Comparison of ENCODE assay signal across 17 cellular contexts in the genomic region with DNA sequence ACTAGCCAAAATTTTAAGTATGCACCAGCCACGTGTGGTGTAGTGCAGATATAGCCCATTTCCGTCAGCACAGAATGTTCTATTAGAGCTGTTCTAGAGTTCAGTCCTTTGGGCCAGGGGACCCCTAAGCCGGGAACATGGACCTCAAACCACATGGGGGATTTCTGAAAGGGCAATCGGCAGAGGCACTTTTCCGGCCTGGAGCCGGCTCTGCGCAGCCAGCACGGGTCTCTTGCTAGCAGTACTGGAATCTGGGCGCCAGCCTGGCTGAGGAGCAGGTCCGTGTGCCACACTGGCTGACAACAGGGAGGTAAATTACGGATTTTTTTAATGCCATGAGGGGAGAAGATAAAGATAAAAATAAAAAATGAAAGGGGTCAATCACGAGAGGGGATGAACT.
A peak's percentile ranks its signal among the peaks of the same experiment; 100 is the strongest.
DNase-seq lines count a peak whose midpoint lies in the region; ATAC-seq and TF ChIP-seq lines count a peak whose summit lies in the region.
"Had no signal": no experiment of that assay in that cellular context is flagged by ENCODE, and none has a peak within 500 bp of the region (broad histone marks: within the 10 kb centered on the region; RNA-seq: fewer than 3 reads in every experiment).

No MANE protein-coding gene starts in this region.

- H3K4me3 ChIP-seq in right atrium auricular region = no peak overlapping the region
- H3K4me3 ChIP-seq in testis = no peak overlapping the region

- H3K4me1 ChIP-seq in right atrium auricular region (peaks cover 0 to 11% of the 10 kb centered on the region in 2 donors), testis (peaks cover 46% of the 10 kb centered on the region)

- DNase-seq in Right ventricle myocardium inferior (ENCODE audit: missing footprints) = peak; percentile 2
- no peak for DNase-seq in right atrium auricular region (ENCODE audit: low spot score)
- DNase-seq in WTC11 (ENCODE audit: low spot score) = no peak
- DNase-seq in memory B cell (ENCODE audit: low spot score in 2 of 2) = no peak
- peak; percentile 31 for DNase-seq in testis
- DNase-seq in NCI-H774 (lab: John Stamatoyannopoulos, UW) = no peak
- DNase-seq in SIG-M5 (lab: John Stamatoyannopoulos, UW) = no peak
- DNase-seq: ACHN; CD8-positive, alpha-beta T cell; DND-41; GDM1; HCEC 1CT; Kasumi-1; NCI-H1930; NCI-H510A treated with DMSO at 0.1 percent for 48 hours had no signal

- peaks cover 19% of the 10 kb centered on the region for H3K4me1 Mint-ChIP-seq in WTC11
- H3K4me1 Mint-ChIP-seq in memory B cell = peaks cover 20% of the 10 kb centered on the region

- peak overlapping the region; percentile 9 for H3K27ac Mint-ChIP-seq in WTC11
- H3K27ac Mint-ChIP-seq in memory B cell = peak overlapping the region; percentile 75
- H3K27ac Mint-ChIP-seq: B cell; CD8-positive, alpha-beta T cell had no signal

- H3K36me3 Mint-ChIP-seq in WTC11 = no peaks in the 10 kb centered on the region
- peaks cover 5% of the 10 kb centered on the region for H3K36me3 Mint-ChIP-seq in memory B cell

- H3K36me3 ChIP-seq in right atrium auricular region (no peaks in the 10 kb centered on the region), testis (ENCODE audit: low read depth, missing control alignments) (no peaks in the 10 kb centered on the region)

- no peak for TF ChIP-seq CTCF in right atrium auricular region (IDR thresholded peaks at IDR 0.05)
- no peak for TF ChIP-seq CTCF in WTC11 (IDR thresholded peaks at IDR 0.05)
- no peak for TF ChIP-seq CTCF in testis (IDR thresholded peaks at IDR 0.05)

- H3K9me3 ChIP-seq in right atrium auricular region = no peaks in the 10 kb centered on the region
- no peaks in the 10 kb centered on the region for H3K9me3 ChIP-seq in testis

- H3K4me3 Mint-ChIP-seq in WTC11 (no peak overlapping the region), memory B cell (no peak overlapping the region)
- H3K4me3 Mint-ChIP-seq: B cell; CD8-positive, alpha-beta T cell had no signal

- POLR2A ChIA-PET in WTC11 (lab: Charles Lee) = no interaction called here

- H3K27ac ChIP-seq in right atrium auricular region (no peak overlapping the region), testis (peak overlapping the region in 1 of 2 donors; percentile 69)

- no peaks in the 10 kb centered on the region for H3K27me3 Mint-ChIP-seq in WTC11 (ENCODE audit: low read depth)
- H3K27me3 Mint-ChIP-seq in memory B cell = no peaks in the 10 kb centered on the region
- H3K27me3 Mint-ChIP-seq: B cell had no signal

- intact Hi-C loops in Right ventricle myocardium inferior (cut with DNase I) (no loop called here), testis (cut with DNase I; ENCODE audit: low total_unique reads) (loop anchor here (5.0 kb wide), 1 partner anchor 958 kb away; no protein-coding TSS in a partner anchor)

- CTCF ChIA-PET in WTC11 (lab: Charles Lee) = interaction anchor here (1.0 to 3.9 kb wide), 14 partner anchors 10 to 628 kb away, joined by 3 to 53 read pairs (median 8); no protein-coding TSS in a partner anchor

- no peaks in the 10 kb centered on the region for H3K9me3 Mint-ChIP-seq in WTC11
- H3K9me3 Mint-ChIP-seq in memory B cell = no peaks in the 10 kb centered on the region
- H3K9me3 Mint-ChIP-seq: CD8-positive, alpha-beta T cell had no signal

- 71 to 75% methylated on average over 10 to 12 of the region's 12 CpGs for WGBS in testis, 2 donors

- ATAC-seq in Right ventricle myocardium inferior (no peak), WTC11 (no peak), memory B cell (ENCODE audit: low read depth) (no peak), GM21526 (IDR thresholded peaks at IDR 0.05; ENCODE audit: low FRiP score, unreplicated experiment) (no peak)
- ATAC-seq: CD8-positive, alpha-beta T cell had no signal

- H3K27me3 ChIP-seq in right atrium auricular region (no peaks in the 10 kb centered on the region), testis (no peaks in the 10 kb centered on the region)

- no peak for TF ChIP-seq POLR2A in testis (IDR thresholded peaks at IDR 0.05)

TF ChIP-seq in WTC11, 78 proteins besides CTCF, POLR2A, EP300 and RAD21:
- TF ChIP-seq, protein P1, sequence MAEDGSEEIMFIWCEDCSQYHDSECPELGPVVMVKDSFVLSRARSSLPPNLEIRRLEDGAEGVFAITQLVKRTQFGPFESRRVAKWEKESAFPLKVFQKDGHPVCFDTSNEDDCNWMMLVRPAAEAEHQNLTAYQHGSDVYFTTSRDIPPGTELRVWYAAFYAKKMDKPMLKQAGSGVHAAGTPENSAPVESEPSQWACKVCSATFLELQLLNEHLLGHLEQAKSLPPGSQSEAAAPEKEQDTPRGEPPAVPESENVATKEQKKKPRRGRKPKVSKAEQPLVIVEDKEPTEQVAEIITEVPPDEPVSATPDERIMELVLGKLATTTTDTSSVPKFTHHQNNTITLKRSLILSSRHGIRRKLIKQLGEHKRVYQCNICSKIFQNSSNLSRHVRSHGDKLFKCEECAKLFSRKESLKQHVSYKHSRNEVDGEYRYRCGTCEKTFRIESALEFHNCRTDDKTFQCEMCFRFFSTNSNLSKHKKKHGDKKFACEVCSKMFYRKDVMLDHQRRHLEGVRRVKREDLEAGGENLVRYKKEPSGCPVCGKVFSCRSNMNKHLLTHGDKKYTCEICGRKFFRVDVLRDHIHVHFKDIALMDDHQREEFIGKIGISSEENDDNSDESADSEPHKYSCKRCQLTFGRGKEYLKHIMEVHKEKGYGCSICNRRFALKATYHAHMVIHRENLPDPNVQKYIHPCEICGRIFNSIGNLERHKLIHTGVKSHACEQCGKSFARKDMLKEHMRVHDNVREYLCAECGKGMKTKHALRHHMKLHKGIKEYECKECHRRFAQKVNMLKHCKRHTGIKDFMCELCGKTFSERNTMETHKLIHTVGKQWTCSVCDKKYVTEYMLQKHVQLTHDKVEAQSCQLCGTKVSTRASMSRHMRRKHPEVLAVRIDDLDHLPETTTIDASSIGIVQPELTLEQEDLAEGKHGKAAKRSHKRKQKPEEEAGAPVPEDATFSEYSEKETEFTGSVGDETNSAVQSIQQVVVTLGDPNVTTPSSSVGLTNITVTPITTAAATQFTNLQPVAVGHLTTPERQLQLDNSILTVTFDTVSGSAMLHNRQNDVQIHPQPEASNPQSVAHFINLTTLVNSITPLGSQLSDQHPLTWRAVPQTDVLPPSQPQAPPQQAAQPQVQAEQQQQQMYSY (CRISPR knock-in tag; IDR thresholded peaks at IDR 0.05) = no peak
- no peak for TF ChIP-seq ZBTB21 (CRISPR knock-in tag; IDR thresholded peaks at IDR 0.05; ENCODE audit: borderline replicate concordance)
- TF ChIP-seq, protein P2, sequence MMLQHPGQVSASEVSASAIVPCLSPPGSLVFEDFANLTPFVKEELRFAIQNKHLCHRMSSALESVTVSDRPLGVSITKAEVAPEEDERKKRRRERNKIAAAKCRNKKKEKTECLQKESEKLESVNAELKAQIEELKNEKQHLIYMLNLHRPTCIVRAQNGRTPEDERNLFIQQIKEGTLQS (CRISPR knock-in tag; conservative IDR thresholded peaks at IDR 0.05) = no peak
- TF ChIP-seq NR3C1 (CRISPR knock-in tag; conservative IDR thresholded peaks at IDR 0.05; ENCODE audit: low read depth) = no peak
- TF ChIP-seq, protein P3, sequence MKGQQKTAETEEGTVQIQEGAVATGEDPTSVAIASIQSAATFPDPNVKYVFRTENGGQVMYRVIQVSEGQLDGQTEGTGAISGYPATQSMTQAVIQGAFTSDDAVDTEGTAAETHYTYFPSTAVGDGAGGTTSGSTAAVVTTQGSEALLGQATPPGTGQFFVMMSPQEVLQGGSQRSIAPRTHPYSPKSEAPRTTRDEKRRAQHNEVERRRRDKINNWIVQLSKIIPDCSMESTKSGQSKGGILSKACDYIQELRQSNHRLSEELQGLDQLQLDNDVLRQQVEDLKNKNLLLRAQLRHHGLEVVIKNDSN (CRISPR knock-in tag; IDR thresholded peaks at IDR 0.05) = no peak
- no peak for TF ChIP-seq SMAD4 (CRISPR knock-in tag; IDR thresholded peaks at IDR 0.05)
- no peak for TF ChIP-seq NR2C2 (CRISPR knock-in tag; IDR thresholded peaks at IDR 0.05)
TF ChIP-seq in WTC11: peak in this region for 0.

Comparison
In these comparisons a context has a peak if more than half of its experiments do, and no peak if none do; other contexts are left out.
1. DNase-seq: peak in Right ventricle myocardium inferior (single experiment) and testis (single experiment); none in right atrium auricular region (single experiment), WTC11 (single experiment), memory B cell (0 of 2), NCI-H774 (single experiment) and SIG-M5 (single experiment).